12 cellular contexts compared by ENCODE assay signal in genomic region chr1:155895617-155896016, GRCh38. TPM values are rescaled to one million over a fixed set of nuclear protein-coding genes. Genes with fewer than 3 reads are reported as not detected.
"Had no signal": no experiment of that assay in that cellular context is flagged by ENCODE, and none has a peak within 500 bp of the region (broad histone marks: within the 10 kb centered on the region; RNA-seq: fewer than 3 reads in every experiment).

No MANE protein-coding gene starts in this region.

RNA-seq across cellular contexts. Expression of gene RXFP4, which starts 45.8 kb away (rescaled TPM):
- total RNA-seq: activated CD4-positive, alpha-beta T cell treated with anti-CD3 and anti-CD28 coated beads, Interleukin-2, amount 10 ng/mL, durations not matched to agents 7 days and 5 days; activated CD8-positive, alpha-beta T cell treated with anti-CD3 and anti-CD28 coated beads for 36 hours; activated T-cell treated with anti-CD3 and anti-CD28 coated beads, Interleukin-2, amount 50 U/mL, for 4 hours; activated T-helper 17 cell treated with anti-CD3 and anti-CD28 coated beads, Interleukin-2, amount 50 U/mL, for 72 hours; breast epithelium; dermis microvascular lymphatic vessel endothelial cell; esophagus muscularis mucosa; foreskin keratinocyte; gastrocnemius medialis; heart left ventricle; WTC11 had no signal
- polyA plus RNA-seq: cardiac muscle cell, foreskin keratinocyte had no signal
